In genomic region chr5:123365163-123365562, GRCh38 we compare ENCODE assay signal across 20 cellular contexts.
"Had no signal": no experiment of that assay in that cellular context is flagged by ENCODE, and none has a peak within 500 bp of the region (broad histone marks: within the 10 kb centered on the region; RNA-seq: fewer than 3 reads in every experiment).

No MANE protein-coding gene starts in this region.

- DNase-seq: activated CD4-positive, alpha-beta T cell treated with anti-CD3 and anti-CD28 coated beads, Interleukin-2, amount 10 ng/mL, durations not matched to agents 7 days and 5 days; activated CD8-positive, alpha-beta memory T cell treated with anti-CD3 and anti-CD28 coated beads for 24 hours; activated naive CD8-positive, alpha-beta T cell treated with anti-CD3 and anti-CD28 coated beads, Interleukin-2, amount 50 U/mL, for 24 hours; hippocampal formation; kidney; left lung; mesenchymal stem cell; nucleus accumbens; stimulated activated CD4-positive, alpha-beta T cell treated with anti-CD3 and anti-CD28 coated beads, Interleukin-4, amount 100 ng/mL, for 24 hours; stimulated activated CD8-positive, alpha-beta memory T cell treated with anti-CD3 and anti-CD28 coated beads, Interleukin-4, amount 100 ng/mL, for 48 hours; stimulated activated naive CD4-positive, alpha-beta T cell treated with Interleukin-2 at 50 U/mL for 16 hours; substantia nigra had no signal

- H3K9me3 ChIP-seq: gastroesophageal sphincter, left lung, right atrium auricular region had no signal

- ATAC-seq: activated naive CD8-positive, alpha-beta T cell treated with anti-CD3 and anti-CD28 coated beads, Interleukin-2, amount 50 U/mL, for 24 hours; esophagus mucosa; gastroesophageal sphincter; left lung; natural killer cell treated with Interleukin-12 subunit alpha and Interleukin-12 subunit beta and Interleukin-15 and Interleukin-18, amount 100 ng/mL, for 72 hours had no signal

- H3K4me1 Mint-ChIP-seq: activated CD4-positive, alpha-beta T cell treated with anti-CD3 and anti-CD28 coated beads, Interleukin-2, amount 10 ng/mL, durations not matched to agents 7 days and 5 days; activated naive CD8-positive, alpha-beta T cell treated with anti-CD3 and anti-CD28 coated beads, Interleukin-2, amount 50 U/mL, for 24 hours had no signal

- H3K27me3 Mint-ChIP-seq: activated CD4-positive, alpha-beta T cell treated with anti-CD3 and anti-CD28 coated beads, Interleukin-2, amount 10 ng/mL, durations not matched to agents 7 days and 5 days; activated naive CD8-positive, alpha-beta T cell treated with anti-CD3 and anti-CD28 coated beads, Interleukin-2, amount 50 U/mL, for 24 hours; natural killer cell treated with Interleukin-12 subunit alpha and Interleukin-12 subunit beta and Interleukin-15 and Interleukin-18, amount 100 ng/mL, for 72 hours; progenitor cell of endocrine pancreas; type B pancreatic cell had no signal

- H3K9me3 Mint-ChIP-seq: activated CD4-positive, alpha-beta T cell treated with anti-CD3 and anti-CD28 coated beads, Interleukin-2, amount 10 ng/mL, durations not matched to agents 7 days and 5 days; activated naive CD8-positive, alpha-beta T cell treated with anti-CD3 and anti-CD28 coated beads, Interleukin-2, amount 50 U/mL, for 24 hours; activated T-helper 1 cell treated with anti-CD3 and anti-CD28 coated beads, Interleukin-12 subunit alpha, Interleukin-12 subunit beta, Interleukin-2, Interleukin-4 antibody, amounts not matched to agents 30 ng/mL and 10 ng/mL and 1 ng/mL, durations not matched to agents 14 hours and 24 hours and 36 hours; natural killer cell treated with Interleukin-12 subunit alpha and Interleukin-12 subunit beta and Interleukin-15 and Interleukin-18, amount 100 ng/mL, for 72 hours; type B pancreatic cell had no signal

- H3K27me3 ChIP-seq: gastroesophageal sphincter, left lung, right atrium auricular region had no signal

- H3K36me3 ChIP-seq: gastroesophageal sphincter had no signal

- H3K27ac Mint-ChIP-seq: activated CD4-positive, alpha-beta T cell treated with anti-CD3 and anti-CD28 coated beads, Interleukin-2, amount 10 ng/mL, durations not matched to agents 7 days and 5 days; activated naive CD8-positive, alpha-beta T cell treated with anti-CD3 and anti-CD28 coated beads, Interleukin-2, amount 50 U/mL, for 24 hours; activated T-helper 1 cell treated with anti-CD3 and anti-CD28 coated beads, Interleukin-12 subunit alpha, Interleukin-12 subunit beta, Interleukin-2, Interleukin-4 antibody, amounts not matched to agents 30 ng/mL and 10 ng/mL and 1 ng/mL, durations not matched to agents 14 hours and 24 hours and 36 hours; natural killer cell treated with Interleukin-12 subunit alpha and Interleukin-12 subunit beta and Interleukin-15 and Interleukin-18, amount 100 ng/mL, for 72 hours; progenitor cell of endocrine pancreas; type B pancreatic cell had no signal

- H3K4me3 ChIP-seq: gastroesophageal sphincter, left lung, right atrium auricular region, skin epidermis had no signal

- H3K4me3 Mint-ChIP-seq: activated CD4-positive, alpha-beta T cell treated with anti-CD3 and anti-CD28 coated beads, Interleukin-2, amount 10 ng/mL, durations not matched to agents 7 days and 5 days; activated naive CD8-positive, alpha-beta T cell treated with anti-CD3 and anti-CD28 coated beads, Interleukin-2, amount 50 U/mL, for 24 hours; activated T-helper 1 cell treated with anti-CD3 and anti-CD28 coated beads, Interleukin-12 subunit alpha, Interleukin-12 subunit beta, Interleukin-2, Interleukin-4 antibody, amounts not matched to agents 30 ng/mL and 10 ng/mL and 1 ng/mL, durations not matched to agents 14 hours and 24 hours and 36 hours; natural killer cell treated with Interleukin-12 subunit alpha and Interleukin-12 subunit beta and Interleukin-15 and Interleukin-18, amount 100 ng/mL, for 72 hours; type B pancreatic cell had no signal

- H3K27ac ChIP-seq: left lung, right atrium auricular region, skin epidermis had no signal
